ENCODE assay signal across 16 cellular contexts in the genomic region with DNA sequence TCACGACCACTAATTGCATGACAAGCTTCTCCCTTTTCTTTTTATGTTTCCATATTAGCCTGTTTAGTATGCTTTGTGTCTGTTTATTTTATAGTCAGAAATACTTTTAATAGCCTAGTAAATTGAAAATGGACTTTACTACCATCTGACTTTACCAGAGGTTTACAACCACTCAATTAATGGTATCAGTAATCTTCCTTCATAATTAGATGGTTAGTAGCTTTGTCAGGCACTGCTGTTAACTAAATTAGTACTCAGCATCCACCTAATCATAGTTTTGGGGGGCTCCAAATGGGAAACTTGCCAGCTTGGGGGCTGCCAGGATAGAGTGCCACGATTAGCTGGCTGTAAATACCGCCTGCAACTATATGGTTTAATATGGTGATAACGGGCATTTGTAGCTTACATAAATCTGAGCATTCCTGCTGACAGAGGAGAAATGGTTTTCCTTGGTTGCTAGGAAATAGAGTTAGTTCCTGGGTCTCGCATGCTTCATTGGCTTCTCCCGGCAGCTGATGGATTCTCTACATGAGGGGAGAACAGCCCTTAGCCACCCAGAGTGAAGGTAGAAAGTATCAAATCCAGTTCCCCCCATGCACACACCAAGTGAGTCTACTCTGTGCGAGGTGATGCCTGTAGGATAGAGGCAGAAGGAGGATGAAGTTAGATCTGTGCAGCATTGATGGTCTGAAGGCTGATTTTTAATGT.
A peak's percentile ranks its signal among the peaks of the same experiment; 100 is the strongest.
DNase-seq lines count a peak whose midpoint lies in the region; ATAC-seq and TF ChIP-seq lines count a peak whose summit lies in the region.
"Had no signal": no experiment of that assay in that cellular context is flagged by ENCODE, and none has a peak within 500 bp of the region (broad histone marks: within the 10 kb centered on the region; RNA-seq: fewer than 3 reads in every experiment).

No MANE protein-coding gene starts in this region.

- H3K79me1 ChIP-seq in mesendoderm (ENCODE audit: low read length) = no peaks in the 10 kb centered on the region

- no peak overlapping the region for H3K18ac ChIP-seq in mesendoderm (ENCODE audit: low read length)

- no peaks in the 10 kb centered on the region for H3K27me3 ChIP-seq in mesendoderm (ENCODE audit: insufficient read depth, low read length, poor library complexity)
- H3K27me3 ChIP-seq: BLaER1 had no signal

- peaks cover 21% of the 10 kb centered on the region for H3K4me1 Mint-ChIP-seq in brain
- H3K4me1 Mint-ChIP-seq in type B pancreatic cell (ENCODE audit: unreplicated experiment) = peaks cover 5% of the 10 kb centered on the region
- H3K4me1 Mint-ChIP-seq: CD4-positive, alpha-beta memory T cell had no signal

- CTCF ChIA-PET in HEK293 (lab: Yijun Ruan, JAX) = no interaction called here

- no peaks in the 10 kb centered on the region for H3K36me3 ChIP-seq in HEK293 (ENCODE audit: control insufficient read depth in 2 of 2, insufficient read depth in 1 of 2, low read length in 2 of 2)
- H3K36me3 ChIP-seq in mesendoderm (ENCODE audit: control insufficient read depth, insufficient read depth, low read length) = no peaks in the 10 kb centered on the region
- H3K36me3 ChIP-seq: BLaER1 had no signal

- no peak overlapping the region for H3K9ac ChIP-seq in mesendoderm (ENCODE audit: low read length)
- H3K9ac ChIP-seq: BLaER1 had no signal

- POLR2A ChIA-PET in HEK293 (lab: Yijun Ruan, JAX) = no interaction called here

- H3K9me3 Mint-ChIP-seq in brain (peaks cover 0 to 16% (median 0%) of the 10 kb centered on the region in 5 experiments), type B pancreatic cell (no peaks in the 10 kb centered on the region)
- H3K9me3 Mint-ChIP-seq: CD14-positive monocyte; CD4-positive, alpha-beta memory T cell; H9 had no signal

- no peak overlapping the region for H3K4me2 ChIP-seq in mesendoderm (ENCODE audit: low read length)
- H3K4me2 ChIP-seq: BLaER1 had no signal

- peak overlapping the region; percentile 16 to 81 (median 39) for H3K27ac Mint-ChIP-seq in brain
- H3K27ac Mint-ChIP-seq in type B pancreatic cell = no peak overlapping the region
- H3K27ac Mint-ChIP-seq: CD4-positive, alpha-beta memory T cell; H9 had no signal

- H3K23ac ChIP-seq in mesendoderm (ENCODE audit: low read length) = peak overlapping the region; percentile 16

- TF ChIP-seq CTCF in HEK293 (tag by site-specific recombination; IDR thresholded peaks at IDR 0.05) (no peak), brain (conservative IDR thresholded peaks at IDR 0.05) (no peak), type B pancreatic cell (conservative IDR thresholded peaks at IDR 0.05) (no peak)

- WGBS in mesendoderm (ENCODE audit: extremely low coverage, insufficient coverage, low lambda C conversion rate) = no CpG with 5 or more reads among the region's 7 CpGs

- H3K4me1 ChIP-seq in HEK293 (ENCODE audit: control insufficient read depth, insufficient read depth, low read length) (no peaks in the 10 kb centered on the region), mesendoderm (ENCODE audit: control insufficient read depth, low read depth, low read length) (no peaks in the 10 kb centered on the region)

- H3K27ac ChIP-seq in HEK293 (ENCODE audit: extremely low read depth, low read depth, low read length) (no peak overlapping the region), mesendoderm (ENCODE audit: low read depth, low read length) (no peak overlapping the region)
- H3K27ac ChIP-seq: BLaER1 had no signal

- H2BK5ac ChIP-seq in mesendoderm (ENCODE audit: low read length) = no peak overlapping the region

- no peak overlapping the region for H2AK5ac ChIP-seq in mesendoderm (ENCODE audit: low read length)

- no peak overlapping the region for H3K56ac ChIP-seq in mesendoderm (ENCODE audit: low read length)

- H2BK120ac ChIP-seq in mesendoderm (ENCODE audit: low read depth, low read length) = no peak overlapping the region

- H3K4me3 ChIP-seq in HEK293 (ENCODE audit: low read depth, low read length) = no peak overlapping the region
- no peak overlapping the region for H3K4me3 ChIP-seq in mesendoderm (ENCODE audit: low read length)
- H3K4me3 ChIP-seq: BLaER1 had no signal

- no peak for ATAC-seq in GM19023 (IDR thresholded peaks at IDR 0.05; ENCODE audit: unreplicated experiment)
- ATAC-seq: HepG2 had no signal

- no peak overlapping the region for H2BK15ac ChIP-seq in mesendoderm (replicated peaks; ENCODE audit: low read depth)

- H4K8ac ChIP-seq in mesendoderm (ENCODE audit: low read depth, low read length) = no peak overlapping the region

- H3K4ac ChIP-seq in mesendoderm (ENCODE audit: low read depth, low read length) = no peak overlapping the region

- no peaks in the 10 kb centered on the region for H3K79me2 ChIP-seq in mesendoderm (ENCODE audit: control insufficient read depth, insufficient read depth, low read length)

- H3K9me3 ChIP-seq in HEK293 (ENCODE audit: control insufficient read depth, insufficient read depth, low read depth, low read length) = no peaks in the 10 kb centered on the region
- H3K9me3 ChIP-seq: BLaER1 had no signal

- H3K27me3 Mint-ChIP-seq in brain (peaks cover 10% of the 10 kb centered on the region), type B pancreatic cell (peaks cover 11% of the 10 kb centered on the region)

- H4K5ac ChIP-seq in mesendoderm (ENCODE audit: low read length) = no peak overlapping the region

- H3K4me3 Mint-ChIP-seq in brain (peak overlapping the region in 2 of 5 experiments; percentile 17 to 44), type B pancreatic cell (peak overlapping the region; percentile 20)
- H3K4me3 Mint-ChIP-seq: CD14-positive monocyte; CD4-positive, alpha-beta memory T cell; H9 had no signal

- DNase-seq in mesendoderm (no peak), type B pancreatic cell (ENCODE audit: extremely low spot score, unreplicated experiment) (no peak), NCI-H446 (lab: John Stamatoyannopoulos, UW) (no peak), NCI-H146 (lab: John Stamatoyannopoulos, UW) (no peak)
- DNase-seq: 8988T; CD4-positive, alpha-beta memory T cell; DMS153; DMS79; GF-D8; H9 had no signal

- H3K36me3 Mint-ChIP-seq in brain (no peaks in the 10 kb centered on the region), type B pancreatic cell (no peaks in the 10 kb centered on the region)
- H3K36me3 Mint-ChIP-seq: CD4-positive, alpha-beta memory T cell had no signal

TF ChIP-seq in HEK293, 187 proteins besides CTCF, POLR2A, EP300 and RAD21:
- peak; percentile 64 for TF ChIP-seq ZBTB17 (tag by site-specific recombination; IDR thresholded peaks at IDR 0.05)
- TF ChIP-seq BCL6B (tag by site-specific recombination; IDR thresholded peaks at IDR 0.05) = no peak
- no peak for TF ChIP-seq HOXA7 (CRISPR knock-in tag; IDR thresholded peaks at IDR 0.05; ENCODE audit: borderline replicate concordance)
- TF ChIP-seq SP7 (tag by site-specific recombination; IDR thresholded peaks at IDR 0.05) = peak; percentile 53; the same call in 1 of the 2 replicates
- 0 out of 2 replicates have a peak, but pooled peaks have one; percentile 38 for TF ChIP-seq ZNF335 (tag by site-specific recombination; conservative IDR thresholded peaks at IDR 0.05)
